Comparison of ENCODE assay signal across 8 cellular contexts in genomic region chr6:117482240-117483003, GRCh38. TPM values are rescaled to one million over a fixed set of nuclear protein-coding genes. Genes with fewer than 3 reads are reported as not detected.
DNase-seq lines count a peak whose midpoint lies in the region; ATAC-seq and TF ChIP-seq lines count a peak whose summit lies in the region.

TSS of gene DCBLD1 (plus strand) at chr6:117482674. CDS start at chr6:117482782, 108 bp downstream.

- H4K5ac ChIP-seq in mesendoderm (ENCODE audit: low read length) = no peak within 1 kb of the TSS

- H3K9ac ChIP-seq in endodermal cell (ENCODE audit: extremely low read depth, low read length, poor library complexity, severe bottlenecking) (peak within 1 kb of the TSS; percentile 82), mesendoderm (ENCODE audit: low read length) (peak within 1 kb of the TSS; percentile 86)

- no peak within 1 kb of the TSS for H2BK15ac ChIP-seq in mesendoderm (replicated peaks; ENCODE audit: low read depth)

- peak within 1 kb of the TSS; percentile 35 for H2BK5ac ChIP-seq in mesendoderm (ENCODE audit: low read length)

- 0 to 7% methylated on average over 3 to 96 of the region's 96 CpGs for WGBS in endodermal cell (ENCODE audit: insufficient coverage in 1 of 2, insufficient read length in 1 of 2), 2 experiments
- WGBS in mesendoderm (ENCODE audit: extremely low coverage, insufficient coverage, low lambda C conversion rate) = no CpG with 5 or more reads among the region's 96 CpGs

- peaks cover 9% of the 10 kb centered on the region for H3K27me3 ChIP-seq in endodermal cell (ENCODE audit: control insufficient read depth, insufficient read depth, low read length, poor library complexity, severe bottlenecking)
- H3K27me3 ChIP-seq in mesendoderm (ENCODE audit: insufficient read depth, low read length, poor library complexity) = no peaks in the 10 kb centered on the region

- peak within 1 kb of the TSS; percentile 88 for H3K27ac Mint-ChIP-seq in endodermal cell

- H3K27ac ChIP-seq in endodermal cell (ENCODE audit: low read depth, low read length) (peak within 1 kb of the TSS; percentile 47), mesendoderm (ENCODE audit: low read depth, low read length) (peak within 1 kb of the TSS; percentile 72)

- peaks cover 34% of the 10 kb centered on the region for H3K27me3 Mint-ChIP-seq in endodermal cell (ENCODE audit: insufficient read depth)

- no peak within 1 kb of the TSS for H2BK120ac ChIP-seq in mesendoderm (ENCODE audit: low read depth, low read length)

- peak within 1 kb of the TSS; percentile 94 for H3K56ac ChIP-seq in mesendoderm (ENCODE audit: low read length)

- peak; percentile 80 to 82 for DNase-seq in AML-193 (lab: John Stamatoyannopoulos, UW)
- DNase-seq in NCI-H82 (lab: John Stamatoyannopoulos, UW) = peak; percentile 77
- peak; percentile 4 to 35 (median 24) for DNase-seq in activated CD8-positive, alpha-beta memory T cell treated with anti-CD3 and anti-CD28 coated beads for 48 hours (ENCODE audit: low read depth in 2 of 3, low spot score in 2 of 3)
- DNase-seq in endodermal cell = peak; percentile 92
- DNase-seq in mesendoderm = peak; percentile 89
- peak; percentile 33 to 44 for DNase-seq in stimulated activated CD8-positive, alpha-beta memory T cell treated with anti-CD3 and anti-CD28 coated beads, Interleukin-2, amount 100 ng/mL, for 48 hours (ENCODE audit: low read depth in 2 of 2)

- peak within 1 kb of the TSS; percentile 48 for H3K23ac ChIP-seq in mesendoderm (ENCODE audit: low read length)

- peaks cover 12% of the 10 kb centered on the region for H3K9me3 ChIP-seq in endodermal cell (ENCODE audit: control insufficient read depth, low read length)

- peak within 1 kb of the TSS; percentile 52 for H3K4me2 ChIP-seq in mesendoderm (ENCODE audit: low read length)

- peak within 1 kb of the TSS; percentile 79 for H3K4me3 Mint-ChIP-seq in endodermal cell

- H3K18ac ChIP-seq in mesendoderm (ENCODE audit: low read length) = peak within 1 kb of the TSS; percentile 33

- peaks cover 3% of the 10 kb centered on the region for H3K79me2 ChIP-seq in mesendoderm (ENCODE audit: control insufficient read depth, insufficient read depth, low read length)

- H3K36me3 ChIP-seq in endodermal cell (ENCODE audit: control insufficient read depth, insufficient read depth, low read length) = peaks cover 10% of the 10 kb centered on the region
- no peaks in the 10 kb centered on the region for H3K36me3 ChIP-seq in mesendoderm (ENCODE audit: control insufficient read depth, insufficient read depth, low read length)

- H3K4me1 ChIP-seq in endodermal cell (ENCODE audit: control insufficient read depth, insufficient read depth, low read length) = no peaks in the 10 kb centered on the region
- H3K4me1 ChIP-seq in mesendoderm (ENCODE audit: control insufficient read depth, low read depth, low read length) = peaks cover 5% of the 10 kb centered on the region

- H3K4me3 ChIP-seq in endodermal cell (ENCODE audit: low read length) (peak within 1 kb of the TSS; percentile 97), mesendoderm (ENCODE audit: low read length) (peak within 1 kb of the TSS; percentile 74)

- H3K36me3 Mint-ChIP-seq in endodermal cell (ENCODE audit: low read depth) = peaks cover 11% of the 10 kb centered on the region

- H3K4me1 Mint-ChIP-seq in endodermal cell = peaks cover 26% of the 10 kb centered on the region

- peak within 1 kb of the TSS; percentile 18 for H3K4ac ChIP-seq in mesendoderm (ENCODE audit: low read depth, low read length)

- peaks cover 9% of the 10 kb centered on the region for H3K9me3 Mint-ChIP-seq in endodermal cell

- no peak within 1 kb of the TSS for H2AK5ac ChIP-seq in mesendoderm (ENCODE audit: low read length)

- peaks cover 7% of the 10 kb centered on the region for H3K79me1 ChIP-seq in mesendoderm (ENCODE audit: low read length)

- ATAC-seq in GM19025 (IDR thresholded peaks at IDR 0.05; ENCODE audit: low read depth, unreplicated experiment) = peak; percentile 75
- ATAC-seq in HG03139 (IDR thresholded peaks at IDR 0.05; ENCODE audit: unreplicated experiment) = peak; percentile 69

- no peak within 1 kb of the TSS for H4K8ac ChIP-seq in mesendoderm (ENCODE audit: low read depth, low read length)

- no peak for TF ChIP-seq CTCF in endodermal cell (conservative IDR thresholded peaks at IDR 0.05)

RNA-seq across cellular contexts. Expression of gene DCBLD1, which starts in this region (rescaled TPM):
- total RNA-seq in endodermal cell = 10 to 100 TPM; 16.2 to 27.9 TPM
- 11.3 TPM for polyA plus RNA-seq in endodermal cell (2013, experiment 1 of 2)
- polyA plus RNA-seq in endodermal cell (2013, experiment 2 of 2) = 12.9 TPM
- 9.6 TPM for polyA plus RNA-seq in mesendoderm (2013, experiment 1 of 2)
- polyA plus RNA-seq in mesendoderm (2013, experiment 2 of 2) = 9.6 TPM

Comparison
In these comparisons a context has a peak if more than half of its experiments do, and no peak if none do; other contexts are left out.
1. Peak in every context shown above with its lines: DNase-seq, ATAC-seq, H3K4me3 ChIP-seq and H3K27ac ChIP-seq.
2. DNase-seq: peak in every context shown above with its lines; median percentile 92 in endodermal cell; 89 in mesendoderm; 81 in AML-193; 77 in NCI-H82; 38 in stimulated activated CD8-positive, alpha-beta memory T cell treated with anti-CD3 and anti-CD28 coated beads, Interleukin-2, amount 100 ng/mL, for 48 hours; 24 in activated CD8-positive, alpha-beta memory T cell treated with anti-CD3 and anti-CD28 coated beads for 48 hours.